ENCODE assay signal across 12 cellular contexts in genomic region chr2:43196773-43197567, GRCh38. TPM values are rescaled to one million over a fixed set of nuclear protein-coding genes. Genes with fewer than 3 reads are reported as not detected.
DNase-seq lines count a peak whose midpoint lies in the region; ATAC-seq and TF ChIP-seq lines count a peak whose summit lies in the region.
"Had no signal": no experiment of that assay in that cellular context is flagged by ENCODE, and none has a peak within 500 bp of the region (broad histone marks: within the 10 kb centered on the region; RNA-seq: fewer than 3 reads in every experiment).

No MANE protein-coding gene starts in this region.

- no peaks in the 10 kb centered on the region for H3K4me1 ChIP-seq in psoas muscle
- H3K4me1 ChIP-seq: right atrium auricular region had no signal

- peak overlapping the region; percentile 94 for H3K27ac Mint-ChIP-seq in CD4-positive, alpha-beta T cell
- peak overlapping the region; percentile 89 for H3K27ac Mint-ChIP-seq in activated naive CD8-positive, alpha-beta T cell treated with anti-CD3 and anti-CD28 coated beads for 36 hours
- H3K27ac Mint-ChIP-seq in nephron progenitor cell: peak overlapping the region; percentile 96

- H3K9me3 Mint-ChIP-seq in CD4-positive, alpha-beta T cell: no peaks in the 10 kb centered on the region
- peaks cover 2% of the 10 kb centered on the region for H3K9me3 Mint-ChIP-seq in activated naive CD8-positive, alpha-beta T cell treated with anti-CD3 and anti-CD28 coated beads for 36 hours
- no peaks in the 10 kb centered on the region for H3K9me3 Mint-ChIP-seq in nephron progenitor cell

- intact Hi-C loops in CD4-positive, alpha-beta T cell (cut with DNase I, micrococcal nuclease): no loop called here
- intact Hi-C loops in psoas muscle (cut with DNase I): no loop called here

- no peak overlapping the region for H3K4me3 ChIP-seq in HL-60 (replicated peaks; ENCODE audit: insufficient read depth, low read length)
- no peak overlapping the region for H3K4me3 ChIP-seq in psoas muscle
- H3K4me3 ChIP-seq: right atrium auricular region had no signal

- TF ChIP-seq CTCF in CD4-positive, alpha-beta T cell (IDR thresholded peaks at IDR 0.05): no peak
- TF ChIP-seq CTCF in HL-60 (IDR thresholded peaks at IDR 0.05; ENCODE audit: insufficient read depth, low read length): no peak
- no peak for TF ChIP-seq CTCF in nephron progenitor cell (IDR thresholded peaks at IDR 0.05)
- no peak for TF ChIP-seq CTCF in psoas muscle (IDR thresholded peaks at IDR 0.05)

- H3K27me3 ChIP-seq in CD4-positive, alpha-beta T cell (ENCODE audit: control insufficient read depth, insufficient read depth, low read length): no peaks in the 10 kb centered on the region
- H3K27me3 ChIP-seq in HL-60 (ENCODE audit: insufficient read depth, poor library complexity, severe bottlenecking): no peaks in the 10 kb centered on the region
- no peaks in the 10 kb centered on the region for H3K27me3 ChIP-seq in psoas muscle (ENCODE audit: insufficient read depth in 3 of 3, low read length in 2 of 3)
- H3K27me3 ChIP-seq: right atrium auricular region had no signal

- no peak for DNase-seq in CD4-positive, alpha-beta T cell
- peak in 1 of 2 experiments; percentile 78 for DNase-seq in HL-60 (ENCODE audit: low read depth in 1 of 2, low spot score in 1 of 2)
- DNase-seq in activated naive CD8-positive, alpha-beta T cell treated with anti-CD3 and anti-CD28 coated beads for 36 hours: peak; percentile 14
- DNase-seq in nephron progenitor cell: no peak
- DNase-seq in psoas muscle: no peak
- DNase-seq: activated CD4-positive, alpha-beta T cell treated with anti-CD3 and anti-CD28 coated beads, Interleukin-2, amount 50 U/mL, for 48 hours; DMS79 treated with DMSO at 0.1 percent for 48 hours; hippocampal formation; NCI-H1436 had no signal

- H3K27me3 Mint-ChIP-seq in CD4-positive, alpha-beta T cell: no peaks in the 10 kb centered on the region
- no peaks in the 10 kb centered on the region for H3K27me3 Mint-ChIP-seq in activated naive CD8-positive, alpha-beta T cell treated with anti-CD3 and anti-CD28 coated beads for 36 hours
- H3K27me3 Mint-ChIP-seq in nephron progenitor cell (ENCODE audit: low read depth, poor library complexity): peaks cover 7% of the 10 kb centered on the region

- WGBS in psoas muscle, 3 donors: 80 to 85% (median 81%) methylated on average over 12 of the region's 12 CpGs

- H3K36me3 Mint-ChIP-seq in CD4-positive, alpha-beta T cell (ENCODE audit: low read depth): no peaks in the 10 kb centered on the region
- H3K36me3 Mint-ChIP-seq in activated naive CD8-positive, alpha-beta T cell treated with anti-CD3 and anti-CD28 coated beads for 36 hours: peaks cover 3% of the 10 kb centered on the region
- H3K36me3 Mint-ChIP-seq in nephron progenitor cell (ENCODE audit: low read depth): no peaks in the 10 kb centered on the region

- peaks cover 61% of the 10 kb centered on the region for H3K4me1 Mint-ChIP-seq in CD4-positive, alpha-beta T cell (ENCODE audit: low read depth)
- peaks cover 61% of the 10 kb centered on the region for H3K4me1 Mint-ChIP-seq in activated naive CD8-positive, alpha-beta T cell treated with anti-CD3 and anti-CD28 coated beads for 36 hours
- H3K4me1 Mint-ChIP-seq in nephron progenitor cell: peaks cover 57% of the 10 kb centered on the region

- H3K27ac ChIP-seq in CD4-positive, alpha-beta T cell (ENCODE audit: low read depth, low read length): peak overlapping the region; percentile 37
- H3K27ac ChIP-seq in HL-60 (replicated peaks) (peak overlapping the region; percentile 54), psoas muscle (no peak overlapping the region)
- H3K27ac ChIP-seq: right atrium auricular region had no signal

- H3K4me3 Mint-ChIP-seq in CD4-positive, alpha-beta T cell: peak overlapping the region; percentile 79
- peak overlapping the region; percentile 44 for H3K4me3 Mint-ChIP-seq in activated naive CD8-positive, alpha-beta T cell treated with anti-CD3 and anti-CD28 coated beads for 36 hours
- H3K4me3 Mint-ChIP-seq in nephron progenitor cell: peak overlapping the region; percentile 11

- H3K36me3 ChIP-seq in psoas muscle (ENCODE audit: insufficient read depth in 1 of 2, low read depth in 1 of 2): no peaks in the 10 kb centered on the region
- H3K36me3 ChIP-seq: right atrium auricular region had no signal

- no peaks in the 10 kb centered on the region for H3K9me3 ChIP-seq in CD4-positive, alpha-beta T cell (ENCODE audit: control insufficient read depth, low read length)
- no peaks in the 10 kb centered on the region for H3K9me3 ChIP-seq in psoas muscle
- H3K9me3 ChIP-seq: right atrium auricular region had no signal

- POLR2A ChIA-PET in CD4-positive, alpha-beta T cell (lab: Charles Lee): interaction anchor here (8.6 to 20.9 kb wide), 2 partner anchors 21 to 22 kb away, joined by 217 to 506 read pairs; partner anchors contain the start of gene ZFP36L2

- no peak for ATAC-seq in CD4-positive, alpha-beta T cell (ENCODE audit: poor library complexity)
- no peak for ATAC-seq in psoas muscle
- ATAC-seq in HG03442 (IDR thresholded peaks at IDR 0.05; ENCODE audit: unreplicated experiment): no peak
- ATAC-seq in GM21619 (IDR thresholded peaks at IDR 0.05; ENCODE audit: unreplicated experiment): no peak

- CTCF ChIA-PET in CD4-positive, alpha-beta T cell (lab: Charles Lee): interaction anchor here (0.7 kb wide), 1 partner anchor 19 kb away, joined by 4 read pairs; no protein-coding TSS in a partner anchor

RNA-seq across cellular contexts. Expression of gene ZFP36L2, which starts 29.4 kb away (rescaled TPM):
- total RNA-seq in CD4-positive, alpha-beta T cell: 1,000 to 10,000 TPM; 1,602 to 1,631 TPM
- 10 to 100 TPM; 58.2 to 58.4 TPM for total RNA-seq in activated naive CD8-positive, alpha-beta T cell treated with anti-CD3 and anti-CD28 coated beads for 36 hours
- total RNA-seq in psoas muscle: 100 to 1,000 TPM in 1 of 4 donors, 10 to 100 TPM in 3; 48.9 to 103 (median 71.4) TPM
- polyA plus RNA-seq in psoas muscle: 10 to 100 TPM; 26.3 to 36.7 (median 34.5) TPM

Comparison
In these comparisons a context has a peak if more than half of its experiments do, and no peak if none do; other contexts are left out.
1. H3K4me3 Mint-ChIP-seq: peak in every context shown above with its lines; median percentile 79 in CD4-positive, alpha-beta T cell; 44 in activated naive CD8-positive, alpha-beta T cell treated with anti-CD3 and anti-CD28 coated beads for 36 hours; 11 in nephron progenitor cell.
2. RNA of gene ZFP36L2, which starts 29.4 kb away (total RNA-seq): 1,602 to 1,631 TPM in CD4-positive, alpha-beta T cell; 48.9 to 103 TPM in psoas muscle and 58.2 to 58.4 TPM in activated naive CD8-positive, alpha-beta T cell treated with anti-CD3 and anti-CD28 coated beads for 36 hours; every median in the first group is over 10 times any median in the second.
3. Peak in every context shown above with its lines, with median percentiles within 50 percentile points of each other: H3K27ac Mint-ChIP-seq.